8 cellular contexts compared by ENCODE assay signal in genomic region chr15:70100495-70101331, GRCh38. TPM values are rescaled to one million over a fixed set of nuclear protein-coding genes. Genes with fewer than 3 reads are reported as not detected.
DNase-seq lines count a peak whose midpoint lies in the region; ATAC-seq and TF ChIP-seq lines count a peak whose summit lies in the region.

No MANE protein-coding gene starts in this region.

- no peaks in the 10 kb centered on the region for H3K9me3 Mint-ChIP-seq in activated CD4-positive, alpha-beta memory T cell treated with anti-CD3 and anti-CD28 coated beads, Interleukin-2, amount 10 ng/mL, durations not matched to agents 7 days and 5 days
- H3K9me3 Mint-ChIP-seq in endodermal cell, result no peaks in the 10 kb centered on the region
- H3K9me3 Mint-ChIP-seq in naive thymus-derived CD8-positive, alpha-beta T cell, result peaks cover 0 to 6% (median 0%) of the 10 kb centered on the region in 9 donors

- peaks cover 36% of the 10 kb centered on the region for H3K4me1 Mint-ChIP-seq in activated CD4-positive, alpha-beta memory T cell treated with anti-CD3 and anti-CD28 coated beads, Interleukin-2, amount 10 ng/mL, durations not matched to agents 7 days and 5 days
- peaks cover 27% of the 10 kb centered on the region for H3K4me1 Mint-ChIP-seq in endodermal cell
- H3K4me1 Mint-ChIP-seq in naive thymus-derived CD8-positive, alpha-beta T cell, result peaks cover 18 to 45% (median 30%) of the 10 kb centered on the region in 4 donors

- no peaks in the 10 kb centered on the region for H3K36me3 ChIP-seq in endodermal cell (ENCODE audit: control insufficient read depth, insufficient read depth, low read length)
- H3K36me3 ChIP-seq in testis (ENCODE audit: low read depth, missing control alignments), result no peaks in the 10 kb centered on the region

- H3K4me3 Mint-ChIP-seq in activated CD4-positive, alpha-beta memory T cell treated with anti-CD3 and anti-CD28 coated beads, Interleukin-2, amount 10 ng/mL, durations not matched to agents 7 days and 5 days, result peak overlapping the region; percentile 70
- peak overlapping the region; percentile 97 for H3K4me3 Mint-ChIP-seq in endodermal cell
- H3K4me3 Mint-ChIP-seq in naive thymus-derived CD8-positive, alpha-beta T cell, result peak overlapping the region; percentile 76 to 99 (median 92)

- POLR2A ChIA-PET in activated CD4-positive, alpha-beta memory T cell treated with anti-CD3 and anti-CD28 coated beads, Interleukin-2, amount 10 ng/mL, durations not matched to agents 7 days and 5 days (lab: Charles Lee), result interaction anchor here (1.1 to 13.9 kb wide), 12 partner anchors 9 to 648 kb away, joined by 3 to 144 read pairs (median 14); partner anchors contain the start of gene RPLP1
- POLR2A ChIA-PET in naive thymus-derived CD8-positive, alpha-beta T cell (lab: Charles Lee), result interaction anchor here (0.5 to 5.7 kb wide), 13 partner anchors 10 to 649 kb away, joined by 3 to 38 read pairs (median 4); partner anchors contain the start of gene RPLP1

- peaks cover 4% of the 10 kb centered on the region for H3K4me1 ChIP-seq in endodermal cell (ENCODE audit: control insufficient read depth, insufficient read depth, low read length)
- H3K4me1 ChIP-seq in testis, result peaks cover 39% of the 10 kb centered on the region

- CTCF ChIA-PET in activated CD4-positive, alpha-beta memory T cell treated with anti-CD3 and anti-CD28 coated beads, Interleukin-2, amount 10 ng/mL, durations not matched to agents 7 days and 5 days (lab: Charles Lee), result interaction anchor here (1.5 to 2.1 kb wide), 4 partner anchors 10 to 638 kb away, joined by 4 to 10 read pairs (median 6); no protein-coding TSS in a partner anchor

- no peak overlapping the region for H3K27ac Mint-ChIP-seq in activated CD4-positive, alpha-beta memory T cell treated with anti-CD3 and anti-CD28 coated beads, Interleukin-2, amount 10 ng/mL, durations not matched to agents 7 days and 5 days
- H3K27ac Mint-ChIP-seq in endodermal cell, result peak overlapping the region; percentile 82
- H3K27ac Mint-ChIP-seq in naive thymus-derived CD8-positive, alpha-beta T cell, result peak overlapping the region in 9 of 10 donors; percentile 35 to 98 (median 77)

- peak; percentile 69 for DNase-seq in NCI-H526 treated with DMSO at 0.1 percent for 48 hours (lab: John Stamatoyannopoulos, UW)
- DNase-seq in activated CD4-positive, alpha-beta memory T cell treated with anti-CD3 and anti-CD28 coated beads, Interleukin-2, amount 10 ng/mL, durations not matched to agents 7 days and 5 days, result peak; percentile 71
- peak; percentile 84 for DNase-seq in endodermal cell
- DNase-seq in naive thymus-derived CD8-positive, alpha-beta T cell, result peak; percentile 55 to 81 (median 64)
- peak; percentile 67 for DNase-seq in testis

- no peak for TF ChIP-seq POLR2A in testis (IDR thresholded peaks at IDR 0.05)

- TF ChIP-seq CTCF in GM12873 (IDR thresholded peaks at IDR 0.05; ENCODE audit: insufficient read depth, low read depth, low read length, missing control alignments), result peak; percentile 34
- TF ChIP-seq CTCF in endodermal cell (conservative IDR thresholded peaks at IDR 0.05), result peak; percentile 76
- TF ChIP-seq CTCF in testis (IDR thresholded peaks at IDR 0.05), result peak in 1 of 3 experiments; percentile 22

- peaks cover 44% of the 10 kb centered on the region for H3K27me3 Mint-ChIP-seq in activated CD4-positive, alpha-beta memory T cell treated with anti-CD3 and anti-CD28 coated beads, Interleukin-2, amount 10 ng/mL, durations not matched to agents 7 days and 5 days
- H3K27me3 Mint-ChIP-seq in endodermal cell (ENCODE audit: insufficient read depth), result peaks cover 20% of the 10 kb centered on the region
- peaks cover 0 to 13% (median 0%) of the 10 kb centered on the region in 5 donors for H3K27me3 Mint-ChIP-seq in naive thymus-derived CD8-positive, alpha-beta T cell

- peaks cover 6% of the 10 kb centered on the region for H3K36me3 Mint-ChIP-seq in activated CD4-positive, alpha-beta memory T cell treated with anti-CD3 and anti-CD28 coated beads, Interleukin-2, amount 10 ng/mL, durations not matched to agents 7 days and 5 days (ENCODE audit: low read depth)
- H3K36me3 Mint-ChIP-seq in endodermal cell (ENCODE audit: low read depth), result no peaks in the 10 kb centered on the region
- H3K36me3 Mint-ChIP-seq in naive thymus-derived CD8-positive, alpha-beta T cell, result peaks cover 0 to 2% (median 0%) of the 10 kb centered on the region in 3 donors

- H3K9me3 ChIP-seq in endodermal cell (ENCODE audit: control insufficient read depth, low read length) (no peaks in the 10 kb centered on the region), testis (no peaks in the 10 kb centered on the region)

- H3K27me3 ChIP-seq in endodermal cell (ENCODE audit: control insufficient read depth, insufficient read depth, low read length, poor library complexity, severe bottlenecking) (peaks cover 17% of the 10 kb centered on the region), testis (no peaks in the 10 kb centered on the region)

- H3K4me3 ChIP-seq in endodermal cell (ENCODE audit: low read length), result peak overlapping the region; percentile 69
- peak overlapping the region; percentile 19 to 56 for H3K4me3 ChIP-seq in testis

- WGBS in endodermal cell (ENCODE audit: insufficient coverage in 1 of 2, insufficient read length in 1 of 2), 2 experiments, result 1 to 2% methylated on average over 9 to 53 of the region's 53 CpGs
- 2 to 6% methylated on average over 29 to 44 of the region's 53 CpGs for WGBS in testis, 2 donors

- peak overlapping the region; percentile 54 for H3K9ac ChIP-seq in endodermal cell (ENCODE audit: extremely low read depth, low read length, poor library complexity, severe bottlenecking)

- peak overlapping the region; percentile 62 for H3K27ac ChIP-seq in endodermal cell (ENCODE audit: low read depth, low read length)
- peak overlapping the region; percentile 69 to 80 for H3K27ac ChIP-seq in testis

- intact Hi-C loops in testis (cut with DNase I; ENCODE audit: low total_unique reads), result no loop called here

- peak; percentile 37 to 48 for ATAC-seq in naive thymus-derived CD8-positive, alpha-beta T cell
- ATAC-seq in HG02870 (IDR thresholded peaks at IDR 0.05; ENCODE audit: unreplicated experiment) (no peak), HG03139 (IDR thresholded peaks at IDR 0.05; ENCODE audit: unreplicated experiment) (no peak)

RNA-seq across cellular contexts. Expression of gene TLE3, which starts 3.0 kb away (rescaled TPM):
- 10 to 100 TPM; 59.2 TPM for total RNA-seq in activated CD4-positive, alpha-beta memory T cell treated with anti-CD3 and anti-CD28 coated beads, Interleukin-2, amount 10 ng/mL, durations not matched to agents 7 days and 5 days
- total RNA-seq in endodermal cell, result 10 to 100 TPM; 66.5 to 81.1 TPM
- 51.9 TPM for polyA plus RNA-seq in endodermal cell (2013, experiment 1 of 2)
- polyA plus RNA-seq in endodermal cell (2013, experiment 2 of 2), result 48.9 TPM
- 100 to 1,000 TPM; 123 to 135 TPM for total RNA-seq in naive thymus-derived CD8-positive, alpha-beta T cell
- polyA plus RNA-seq in naive thymus-derived CD8-positive, alpha-beta T cell, result 10 to 100 TPM in 2 of 3 donors, 1 to 10 TPM in 1; 9.9 to 32.6 (median 13.6) TPM
- 100 to 1,000 TPM in 1 of 2 donors, 10 to 100 TPM in 1; 99.5 to 139 TPM for total RNA-seq in testis
- polyA plus RNA-seq in testis (ENCODE audit: insufficient read depth, low read depth, low replicate concordance), result 60.5 TPM

Comparison
In these comparisons a context has a peak if more than half of its experiments do, and no peak if none do; other contexts are left out.
1. ATAC-seq: peak in naive thymus-derived CD8-positive, alpha-beta T cell (2 of 2); none in HG02870 (single experiment) and HG03139 (single experiment).
2. Peak in every context shown above with its lines, with median percentiles within 50 percentile points of each other: DNase-seq and H3K4me3 Mint-ChIP-seq.